Comparison of ENCODE assay signal across 10 cellular contexts in the genomic region with DNA sequence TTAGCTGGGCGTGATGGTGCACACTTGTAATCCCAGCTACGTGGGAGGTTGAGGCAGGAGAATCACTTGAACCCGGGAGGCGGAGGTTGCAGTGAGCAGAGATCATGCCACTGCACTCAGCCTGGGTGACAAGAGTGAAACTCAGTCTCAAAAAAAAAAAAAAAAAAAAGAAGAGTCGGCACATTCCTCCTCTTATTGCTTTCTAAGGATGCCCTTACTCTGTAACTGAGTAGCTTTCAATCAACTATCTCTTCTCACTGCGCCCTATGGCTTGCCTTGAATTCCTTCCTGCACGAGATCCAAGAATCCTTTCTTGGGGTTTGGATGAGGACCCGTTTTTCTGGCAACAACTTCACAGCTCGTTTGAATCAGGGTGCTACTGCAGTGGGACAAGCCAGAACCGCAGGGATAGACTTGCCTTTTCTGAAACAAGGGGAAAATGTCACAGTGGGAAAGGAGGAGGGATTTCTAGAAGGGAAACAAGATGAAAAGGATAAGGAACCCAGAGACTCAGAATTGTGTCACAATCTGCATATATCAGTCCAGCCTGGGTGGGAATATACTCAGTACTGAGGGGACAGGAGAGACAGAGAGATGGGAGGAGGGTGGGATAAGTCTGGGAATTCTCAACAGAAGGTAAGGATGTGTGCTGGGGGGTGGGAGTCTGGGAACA. TPM values are rescaled to one million over a fixed set of nuclear protein-coding genes. Genes with fewer than 3 reads are reported as not detected.
DNase-seq lines count a peak whose midpoint lies in the region; ATAC-seq and TF ChIP-seq lines count a peak whose summit lies in the region.
"Had no signal": no experiment of that assay in that cellular context is flagged by ENCODE, and none has a peak within 500 bp of the region (broad histone marks: within the 10 kb centered on the region; RNA-seq: fewer than 3 reads in every experiment).

No MANE protein-coding gene starts in this region.

- no peak for TF ChIP-seq POLR2A in right lobe of liver (IDR thresholded peaks at IDR 0.05)

- H3K56ac ChIP-seq in H9 (ENCODE audit: insufficient read length, low read depth, low read length), result no peak overlapping the region

- H3K36me3 ChIP-seq in right lobe of liver (no peaks in the 10 kb centered on the region), subcutaneous abdominal adipose tissue (ENCODE audit: control insufficient read depth in 5 of 5, insufficient read depth in 5 of 5, low read length in 5 of 5) (no peaks in the 10 kb centered on the region)
- H3K36me3 ChIP-seq: adrenal gland had no signal

- H3K79me1 ChIP-seq in H9 (ENCODE audit: insufficient read depth, low read depth, low read length, poor library complexity, severe bottlenecking), result no peaks in the 10 kb centered on the region

- no peak overlapping the region for H2BK15ac ChIP-seq in H9 (ENCODE audit: low read depth, low read length)

- ATAC-seq in right lobe of liver (no peak), HG03439 (IDR thresholded peaks at IDR 0.05; ENCODE audit: unreplicated experiment) (no peak), GM19455 (IDR thresholded peaks at IDR 0.05; ENCODE audit: unreplicated experiment) (no peak)

- H3K4me1 Mint-ChIP-seq in H9, result peaks cover 28 to 47% of the 10 kb centered on the region in 2 experiments
- peaks cover 34% of the 10 kb centered on the region for H3K4me1 Mint-ChIP-seq in brain

- H3K4me2 ChIP-seq in H9 (ENCODE audit: insufficient read depth, insufficient read length, low read length), result peak overlapping the region; percentile 42

- H4K8ac ChIP-seq in H9 (replicated peaks; ENCODE audit: insufficient read length, low read depth, low read length), result no peak overlapping the region

- no peak overlapping the region for H3T11ph ChIP-seq in H9 (ENCODE audit: low read length)

- peak overlapping the region; percentile 60 for H2AFZ ChIP-seq in H9 (ENCODE audit: low read length)

- H3K9me3 Mint-ChIP-seq in H9, result no peaks in the 10 kb centered on the region
- peaks cover 0 to 2% (median 0%) of the 10 kb centered on the region in 5 experiments for H3K9me3 Mint-ChIP-seq in brain

- no peak overlapping the region for H3K14ac ChIP-seq in H9 (ENCODE audit: insufficient read depth, low read length)

- H3K4me3 Mint-ChIP-seq in H9 (peak overlapping the region; percentile 37 to 54), brain (peak overlapping the region; percentile 22 to 63 (median 59))

- H3K27ac ChIP-seq in H9 (ENCODE audit: insufficient read length, low read depth, low read length), result no peak overlapping the region
- H3K27ac ChIP-seq in right lobe of liver, result peak overlapping the region; percentile 68 to 80 (median 80)
- peak overlapping the region; percentile 53 for H3K27ac ChIP-seq in subcutaneous abdominal adipose tissue (ENCODE audit: low read depth, low read length)
- H3K27ac ChIP-seq: epithelial cell of prostate had no signal

- H3K27me3 ChIP-seq in H9 (ENCODE audit: insufficient read depth, low read length) (no peaks in the 10 kb centered on the region), right lobe of liver (no peaks in the 10 kb centered on the region), subcutaneous abdominal adipose tissue (ENCODE audit: control insufficient read depth in 5 of 5, insufficient read depth in 4 of 5, low read length in 5 of 5) (peaks cover 0 to 15% (median 4%) of the 10 kb centered on the region in 5 donors)
- H3K27me3 ChIP-seq: adrenal gland had no signal

- H4K20me1 ChIP-seq in H9 (ENCODE audit: control insufficient read depth, insufficient read depth, insufficient read length), result no peaks in the 10 kb centered on the region

- intact Hi-C loops in right lobe of liver (cut with DNase I), result no loop called here

- H3K27me3 Mint-ChIP-seq in H9 (ENCODE audit: low read depth) (peaks cover 17% of the 10 kb centered on the region), brain (peaks cover 17% of the 10 kb centered on the region)

- H3K36me3 Mint-ChIP-seq in H9 (ENCODE audit: insufficient read depth in 1 of 3, low read depth in 3 of 3), result no peaks in the 10 kb centered on the region
- no peaks in the 10 kb centered on the region for H3K36me3 Mint-ChIP-seq in brain

- H3K9ac ChIP-seq in H9 (ENCODE audit: extremely low read depth, insufficient read length, low read length), result no peak overlapping the region
- H3K9ac ChIP-seq in subcutaneous abdominal adipose tissue (ENCODE audit: low read length in 5 of 5), result peak overlapping the region in 2 of 5 donors; percentile 40 to 54

- no peak overlapping the region for H4K91ac ChIP-seq in H9 (ENCODE audit: insufficient read length, low read depth, low read length)

- H2BK20ac ChIP-seq in H9 (ENCODE audit: low read depth, low read length, poor library complexity, severe bottlenecking), result no peak overlapping the region

- no peak overlapping the region for H2BK5ac ChIP-seq in H9 (ENCODE audit: insufficient read length, low read length)

- no peaks in the 10 kb centered on the region for H3K79me2 ChIP-seq in H9 (ENCODE audit: insufficient read depth, low read length)

- DNase-seq in H9, result no peak
- DNase-seq in right lobe of liver, result peak in 1 of 3 donors; percentile 4
- no peak for DNase-seq in NCI-H1436 treated with DMSO at 0.1 percent for 48 hours (lab: John Stamatoyannopoulos, UW)
- DNase-seq: NCI-H1436 had no signal

- no peak overlapping the region for H3K4me3 ChIP-seq in right lobe of liver
- peak overlapping the region in 3 of 5 donors; percentile 18 to 44 (median 35) for H3K4me3 ChIP-seq in subcutaneous abdominal adipose tissue (ENCODE audit: low read depth in 1 of 5, low read length in 5 of 5)

- H2AK5ac ChIP-seq in H9 (ENCODE audit: insufficient read length, low read length), result no peak overlapping the region

- H3K23ac ChIP-seq in H9 (ENCODE audit: insufficient read length, low read depth, low read length), result no peak overlapping the region

- H2BK12ac ChIP-seq in H9 (ENCODE audit: insufficient read length, low read depth, low read length), result no peak overlapping the region

- no peak overlapping the region for H4K5ac ChIP-seq in H9 (ENCODE audit: insufficient read length, low read depth, low read length)

- H3K23me2 ChIP-seq in H9 (ENCODE audit: insufficient read length, low read depth, low read length, poor library complexity, severe bottlenecking), result no peaks in the 10 kb centered on the region

- no peak overlapping the region for H3K18ac ChIP-seq in H9 (ENCODE audit: insufficient read length, low read depth, low read length)

- TF ChIP-seq CTCF in H9 (conservative IDR thresholded peaks at IDR 0.05) (no peak), brain (conservative IDR thresholded peaks at IDR 0.05) (no peak), right lobe of liver (IDR thresholded peaks at IDR 0.05) (no peak)

- no peak overlapping the region for H3K4ac ChIP-seq in H9 (ENCODE audit: low read depth, low read length)

- no CpG with 5 or more reads among the region's 10 CpGs for WGBS in H9 (ENCODE audit: extremely low coverage, insufficient read length, low lambda C conversion rate)
- WGBS in right lobe of liver (ENCODE audit: insufficient coverage, low coverage, low lambda C conversion rate, missing lambda C conversion rate), result 52% methylated on average over 9 of the region's 10 CpGs

- peaks cover 4% of the 10 kb centered on the region; the same call in 1 of the 2 replicates for H3K4me1 ChIP-seq in H9 (ENCODE audit: insufficient read depth, low read length)
- H3K4me1 ChIP-seq in right lobe of liver, result peaks cover 0 to 57% (median 25%) of the 10 kb centered on the region in 4 donors
- H3K4me1 ChIP-seq in subcutaneous abdominal adipose tissue (ENCODE audit: control insufficient read depth in 5 of 5, insufficient read depth in 5 of 5, low read length in 5 of 5), result peaks cover 5 to 25% (median 10%) of the 10 kb centered on the region in 5 donors
- H3K4me1 ChIP-seq: adrenal gland had no signal

- H3K9me3 ChIP-seq in H9 (ENCODE audit: control insufficient read depth, low read depth, low read length) (no peaks in the 10 kb centered on the region), right lobe of liver (no peaks in the 10 kb centered on the region), subcutaneous abdominal adipose tissue (ENCODE audit: control insufficient read depth in 5 of 5, low read length in 5 of 5) (no peaks in the 10 kb centered on the region)
- H3K9me3 ChIP-seq: adrenal gland had no signal

- peak overlapping the region in 1 of 3 experiments; percentile 38; a peak in 3 of 7 replicates for H3K27ac Mint-ChIP-seq in H9
- H3K27ac Mint-ChIP-seq in brain, result peak overlapping the region; percentile 6 to 98 (median 72)

- H2BK120ac ChIP-seq in H9 (ENCODE audit: low read depth, low read length, poor library complexity, severe bottlenecking), result no peak overlapping the region

RNA-seq across cellular contexts. Expression of a gene that starts 16.1 kb away (rescaled TPM):
- 9.5 and 9.7 TPM in 2 replicates for total RNA-seq in H9 (2021)
- 11.6 TPM for polyA plus RNA-seq in brain (ENCODE audit: insufficient read depth, low read depth, low replicate concordance)
- 10 to 100 TPM in 5 of 6 experiments, 1 to 10 TPM in 1; 6.4 to 72.8 (median 17.2) TPM for total RNA-seq in right lobe of liver

RNA-seq across cellular contexts. Expression of a gene that starts 29.8 kb away (rescaled TPM):
- total RNA-seq in H9 (2021) (98.1 and 104 TPM in 2 replicates), right lobe of liver (10 to 100 TPM; 24.4 to 39.6 (median 31.8) TPM)
- 92.9 TPM for polyA plus RNA-seq in brain (ENCODE audit: insufficient read depth, low read depth, low replicate concordance)

RNA-seq across cellular contexts. Expression of a gene that starts 43.5 kb away (rescaled TPM):
- total RNA-seq in H9 (2021), result 40.8 and 43.6 TPM in 2 replicates
- 2.8 TPM for polyA plus RNA-seq in brain (ENCODE audit: insufficient read depth, low read depth, low replicate concordance)
- 10 to 100 TPM; 34.9 to 59.5 (median 52.5) TPM for total RNA-seq in right lobe of liver

Comparison
In these comparisons a context has a peak if more than half of its experiments do, and no peak if none do; other contexts are left out.
1. H3K4me3 ChIP-seq: peak in subcutaneous abdominal adipose tissue (3 of 5); none in right lobe of liver (0 of 3).